Comparison of ENCODE assay signal across 7 cellular contexts in the genomic region with DNA sequence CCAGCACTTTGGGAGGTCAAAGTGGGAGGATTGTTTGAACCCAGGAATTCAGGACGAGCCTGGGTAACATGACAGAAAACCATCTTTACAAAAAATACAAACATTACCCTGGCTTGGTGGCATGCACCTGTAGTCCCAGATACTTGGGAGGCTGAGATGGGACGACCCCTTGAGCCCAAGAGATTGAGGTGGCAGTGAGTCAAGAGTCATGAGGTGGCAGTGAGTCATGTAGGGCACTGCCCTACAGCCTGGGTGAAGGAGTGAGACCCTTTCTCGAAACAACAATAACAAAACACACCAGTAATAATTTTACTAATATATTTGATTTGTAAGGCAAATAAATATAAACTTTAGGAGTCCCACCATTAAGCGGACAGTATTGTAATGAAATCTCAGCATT.
"Had no signal": no experiment of that assay in that cellular context is flagged by ENCODE, and none has a peak within 500 bp of the region (broad histone marks: within the 10 kb centered on the region; RNA-seq: fewer than 3 reads in every experiment).

No MANE protein-coding gene starts in this region.

- H3K27ac Mint-ChIP-seq: H9, IgD-negative memory B cell had no signal

- H3K4me1 Mint-ChIP-seq: H9, IgD-negative memory B cell had no signal

- H3K4me3 ChIP-seq: GM23248 had no signal

- H3K27ac ChIP-seq: GM23248 had no signal

- H3K9me3 Mint-ChIP-seq: H9 had no signal

- H3K4me3 Mint-ChIP-seq: H9, IgD-negative memory B cell had no signal

- H2AFZ ChIP-seq: GM23248 had no signal

- DNase-seq: GM23248, GOT3, H9, HCEC 1CT, KBM-7 had no signal

- H3K9ac ChIP-seq: GM23248 had no signal

- ATAC-seq: HepG2 had no signal
